10 cellular contexts compared by ENCODE assay signal in genomic region chr10:72612203-72612826, GRCh38. TPM values are rescaled to one million over a fixed set of nuclear protein-coding genes. Genes with fewer than 3 reads are reported as not detected.
DNase-seq lines count a peak whose midpoint lies in the region; ATAC-seq and TF ChIP-seq lines count a peak whose summit lies in the region.
"Had no signal": no experiment of that assay in that cellular context is flagged by ENCODE, and none has a peak within 500 bp of the region (broad histone marks: within the 10 kb centered on the region; RNA-seq: fewer than 3 reads in every experiment).

No MANE protein-coding gene starts in this region.

- peak overlapping the region in 1 of 5 donors; percentile 53 for H3K4me3 Mint-ChIP-seq in immature natural killer cell

- no peak overlapping the region for H3K4me3 ChIP-seq in WERI-Rb-1 (ENCODE audit: low read depth, low read length)

- H3K27me3 Mint-ChIP-seq in immature natural killer cell (ENCODE audit: low read depth in 3 of 3): peaks cover 0 to 4% (median 3%) of the 10 kb centered on the region in 3 donors

- no peak overlapping the region for H3K27ac ChIP-seq in WERI-Rb-1

- peaks cover 7 to 34% of the 10 kb centered on the region in 2 donors for H3K36me3 Mint-ChIP-seq in activated naive CD4-positive, alpha-beta T cell treated with anti-CD3 and anti-CD28 coated beads, Interleukin-2, amount 50 U/mL, for 72 hours
- H3K36me3 Mint-ChIP-seq in immature natural killer cell: peaks cover 0 to 15% (median 13%) of the 10 kb centered on the region in 3 donors

- H3K4me1 Mint-ChIP-seq in immature natural killer cell: peaks cover 3 to 7% of the 10 kb centered on the region in 2 donors

- H3K27me3 ChIP-seq in WERI-Rb-1 (ENCODE audit: insufficient read depth, low read depth, severe bottlenecking): no peaks in the 10 kb centered on the region

- peaks cover 6 to 11% of the 10 kb centered on the region in 2 donors for H3K9me3 Mint-ChIP-seq in activated naive CD4-positive, alpha-beta T cell treated with anti-CD3 and anti-CD28 coated beads, Interleukin-2, amount 50 U/mL, for 72 hours
- H3K9me3 Mint-ChIP-seq in immature natural killer cell: no peaks in the 10 kb centered on the region

- peak; percentile 76 for ATAC-seq in left lobe of liver
- no peak for ATAC-seq in activated naive CD4-positive, alpha-beta T cell treated with anti-CD3 and anti-CD28 coated beads, Interleukin-2, amount 50 U/mL, for 72 hours
- no peak for ATAC-seq in GM18870 (IDR thresholded peaks at IDR 0.05; ENCODE audit: unreplicated experiment)

- H3K9me3 ChIP-seq in WERI-Rb-1 (ENCODE audit: severe bottlenecking): no peaks in the 10 kb centered on the region

- TF ChIP-seq CTCF in WERI-Rb-1 (IDR thresholded peaks at IDR 0.05; ENCODE audit: low read depth, low read length): no peak

- no peaks in the 10 kb centered on the region for H3K36me3 ChIP-seq in WERI-Rb-1

- no peak overlapping the region for H3K27ac Mint-ChIP-seq in activated naive CD4-positive, alpha-beta T cell treated with anti-CD3 and anti-CD28 coated beads, Interleukin-2, amount 50 U/mL, for 72 hours
- peak overlapping the region in 1 of 6 donors; percentile 19 for H3K27ac Mint-ChIP-seq in immature natural killer cell

- DNase-seq in COLO829 (ENCODE audit: low spot score) (peak; percentile 22), NCI-H128 (lab: John Stamatoyannopoulos, UW; ENCODE audit: unreplicated experiment) (peak; percentile 70), WERI-Rb-1 (peak; percentile 13), left lobe of liver (ENCODE audit: low spot score) (no peak), iPS-NIHi11 (ENCODE audit: low spot score) (no peak), immature natural killer cell (no peak)
- DNase-seq in activated naive CD4-positive, alpha-beta T cell treated with anti-CD3 and anti-CD28 coated beads, Interleukin-2, amount 50 U/mL, for 72 hours (ENCODE audit: low spot score in 2 of 2): no peak
- DNase-seq: head of caudate nucleus, retina had no signal

RNA-seq across cellular contexts. Expression of gene MICU1, which starts 13.6 kb away (rescaled TPM):
- 41.8 TPM for total RNA-seq in left lobe of liver
- total RNA-seq in activated naive CD4-positive, alpha-beta T cell treated with anti-CD3 and anti-CD28 coated beads, Interleukin-2, amount 50 U/mL, for 72 hours: 10 to 100 TPM; 42.8 to 49.6 TPM
- 10 to 100 TPM; 19.8 to 45.1 (median 21.2) TPM for polyA plus RNA-seq in immature natural killer cell

Comparison
In these comparisons a context has a peak if more than half of its experiments do, and no peak if none do; other contexts are left out.
1. DNase-seq: peak in COLO829 (single experiment), NCI-H128 (single experiment) and WERI-Rb-1 (single experiment); none in left lobe of liver (single experiment), activated naive CD4-positive, alpha-beta T cell treated with anti-CD3 and anti-CD28 coated beads, Interleukin-2, amount 50 U/mL, for 72 hours (0 of 2), iPS-NIHi11 (single experiment) and immature natural killer cell (0 of 3).